8 cellular contexts compared by ENCODE assay signal in the genomic region with DNA sequence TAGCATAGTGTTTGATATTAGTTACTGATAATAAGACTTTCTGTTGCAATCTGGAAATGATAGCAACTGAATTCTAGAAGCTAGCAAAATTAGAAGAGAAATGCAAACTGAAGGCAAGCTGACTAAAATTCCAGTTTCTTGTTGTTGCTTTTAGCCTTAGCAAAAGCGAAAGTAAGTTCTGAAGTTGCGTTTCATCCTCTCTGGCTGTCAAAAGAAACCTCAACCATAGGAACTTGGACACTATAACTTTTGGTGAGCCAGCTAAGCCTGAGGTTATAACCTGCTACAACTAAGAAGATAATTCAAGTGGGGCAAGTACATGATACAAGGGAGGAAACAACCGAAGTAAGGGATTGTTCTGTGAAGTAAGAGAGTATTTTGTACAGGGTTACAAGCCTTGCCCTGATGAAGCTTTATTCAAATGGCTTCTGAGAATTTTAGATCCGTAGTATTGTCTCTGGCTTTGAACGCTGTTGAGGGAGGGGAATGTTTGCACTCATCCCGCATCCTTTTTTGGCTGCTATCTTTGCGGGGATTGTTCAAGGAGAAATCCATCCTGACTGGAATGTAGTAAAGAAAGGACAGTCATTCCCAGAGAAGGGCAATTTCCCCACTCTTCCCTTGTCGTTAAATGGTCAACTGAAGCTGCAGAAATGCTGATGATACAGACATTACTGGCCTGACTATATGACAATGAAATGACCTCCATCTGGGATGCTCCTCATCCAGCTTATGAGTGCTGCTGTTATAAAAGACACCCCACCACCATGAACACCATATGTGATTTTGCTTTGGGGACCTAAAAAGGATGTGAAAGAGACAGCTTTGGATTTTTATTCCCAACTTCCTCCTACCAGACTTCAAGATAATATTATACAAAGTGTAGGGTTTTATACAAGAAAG. TPM values are rescaled to one million over a fixed set of nuclear protein-coding genes. Genes with fewer than 3 reads are reported as not detected.
DNase-seq lines count a peak whose midpoint lies in the region; ATAC-seq and TF ChIP-seq lines count a peak whose summit lies in the region.

No MANE protein-coding gene starts in this region.

- H3K27me3 ChIP-seq in PC-9 (ENCODE audit: insufficient read depth, low read depth) (no peaks in the 10 kb centered on the region), right atrium auricular region (no peaks in the 10 kb centered on the region)

- no TSS peak for BruUV-seq in PC-9 (replicated peaks; lab: Mats Ljungman, UMichigan)

- WGBS in urinary bladder, result 48% methylated on average over 8 of the region's 8 CpGs

- no peaks in the 10 kb centered on the region for H3K4me1 ChIP-seq in PC-9 (replicated peaks; ENCODE audit: insufficient read depth)
- peaks cover 0 to 6% of the 10 kb centered on the region in 2 donors for H3K4me1 ChIP-seq in right atrium auricular region
- no peaks in the 10 kb centered on the region for H3K4me1 ChIP-seq in urinary bladder (ENCODE audit: insufficient read depth)

- POLR2A ChIA-PET in PC-9 (lab: Charles Lee; ENCODE audit: unreplicated experiment), result no interaction called here

- ATAC-seq in GM18858 (IDR thresholded peaks at IDR 0.05; ENCODE audit: unreplicated experiment) (peak; percentile 84), HG02759 (IDR thresholded peaks at IDR 0.05; ENCODE audit: unreplicated experiment) (peak; percentile 92)

- no peaks in the 10 kb centered on the region for H3K79me2 ChIP-seq in PC-9 (ENCODE audit: low read depth)

- no peaks in the 10 kb centered on the region for H4K20me1 ChIP-seq in PC-9 (ENCODE audit: insufficient read depth)

- 0 out of 2 replicates have a peak overlapping the region, but pooled peaks have one; percentile 16 for H3K4me2 ChIP-seq in PC-9

- H3K36me3 ChIP-seq in PC-9 (ENCODE audit: low read depth) (no peaks in the 10 kb centered on the region), right atrium auricular region (no peaks in the 10 kb centered on the region), urinary bladder (ENCODE audit: insufficient read depth) (no peaks in the 10 kb centered on the region)

- H3K9me2 ChIP-seq in PC-9 (ENCODE audit: insufficient read depth), result no peaks in the 10 kb centered on the region

- CTCF ChIA-PET in PC-9 (lab: Charles Lee), result no interaction called here

- no peak overlapping the region for H2AFZ ChIP-seq in PC-9

- TF ChIP-seq CTCF in PC-9 (conservative IDR thresholded peaks at IDR 0.05) (no peak), right atrium auricular region (IDR thresholded peaks at IDR 0.05) (no peak)

- DNase-seq in PC-9, result no peak
- DNase-seq in right atrium auricular region (ENCODE audit: low spot score), result no peak
- no peak for DNase-seq in DMS53 (lab: John Stamatoyannopoulos, UW)
- no peak for DNase-seq in putamen (ENCODE audit: low spot score)
- DNase-seq in NCI-H748 (lab: John Stamatoyannopoulos, UW; ENCODE audit: unreplicated experiment), result no peak

- intact Hi-C loops in PC-9 (cut with micrococcal nuclease; ENCODE audit: unreplicated experiment), result no loop called here

- H3F3A ChIP-seq in PC-9 (ENCODE audit: insufficient read depth, low read depth), result no peaks in the 10 kb centered on the region

- H3K9me3 ChIP-seq in PC-9 (ENCODE audit: insufficient read depth, low read depth), result no peaks in the 10 kb centered on the region
- no peaks in the 10 kb centered on the region for H3K9me3 ChIP-seq in right atrium auricular region

- H3K4me3 ChIP-seq in PC-9 (no peak overlapping the region), right atrium auricular region (peak overlapping the region; percentile 11 to 36), urinary bladder (ENCODE audit: low read depth, low read length) (peak overlapping the region; percentile 40)

- H3K27ac ChIP-seq in PC-9 (no peak overlapping the region), right atrium auricular region (peak overlapping the region; percentile 67 to 72), urinary bladder (ENCODE audit: low read depth) (peak overlapping the region; percentile 87)

RNA-seq across cellular contexts. Expression of gene TMX3, which starts 7.0 kb away (rescaled TPM):
- total RNA-seq in PC-9 (2021), result 21.2 and 22.7 TPM in 2 replicates
- total RNA-seq in right atrium auricular region, result 10 to 100 TPM; 17.7 to 27.6 TPM
- 97.6 TPM for total RNA-seq in urinary bladder
- polyA plus RNA-seq in urinary bladder, result 19.9 TPM
